ENCODE assay signal across 8 cellular contexts in genomic region chr7:121438017-121438955, GRCh38. TPM values are rescaled to one million over a fixed set of nuclear protein-coding genes. Genes with fewer than 3 reads are reported as not detected.
DNase-seq lines count a peak whose midpoint lies in the region; ATAC-seq and TF ChIP-seq lines count a peak whose summit lies in the region.
"Not testable (repeated sequence)": the region's sequence is repeated elsewhere in the genome, so short reads cannot be mapped to it uniquely, and the experiment has no call there.

No MANE protein-coding gene starts in this region.

- H3K36me3 Mint-ChIP-seq in brain, result peaks cover 11% of the 10 kb centered on the region
- H3K36me3 Mint-ChIP-seq in progenitor cell of endocrine pancreas (ENCODE audit: insufficient read depth), result not testable (repeated sequence)

- H3K27ac Mint-ChIP-seq in brain, result peak overlapping the region in 4 of 5 experiments; percentile 71 to 91 (median 89)
- peak overlapping the region; percentile 95 for H3K27ac Mint-ChIP-seq in progenitor cell of endocrine pancreas
- H3K27ac Mint-ChIP-seq in stimulated activated naive CD8-positive, alpha-beta T cell treated with anti-CD3 and anti-CD28 coated beads, Interleukin-15, amount 100 ng/mL, for 72 hours, result peak overlapping the region; percentile 5 to 17

- H3K4me1 Mint-ChIP-seq in brain, result peaks cover 13% of the 10 kb centered on the region
- H3K4me1 Mint-ChIP-seq in progenitor cell of endocrine pancreas (ENCODE audit: low read depth), result not testable (repeated sequence)
- H3K4me1 Mint-ChIP-seq in stimulated activated naive CD8-positive, alpha-beta T cell treated with anti-CD3 and anti-CD28 coated beads, Interleukin-15, amount 100 ng/mL, for 72 hours, result peaks cover 22% of the 10 kb centered on the region

- peaks cover 9 to 15% (median 13%) of the 10 kb centered on the region in 5 experiments for H3K9me3 Mint-ChIP-seq in brain
- H3K9me3 Mint-ChIP-seq in progenitor cell of endocrine pancreas (ENCODE audit: low read depth); stimulated activated naive CD8-positive, alpha-beta T cell treated with anti-CD3 and anti-CD28 coated beads, Interleukin-15, amount 100 ng/mL, for 72 hours: not testable (repeated sequence)

- H3K4me3 Mint-ChIP-seq in brain (peak overlapping the region; percentile 56 to 78 (median 77)), progenitor cell of endocrine pancreas (ENCODE audit: low read depth) (peak overlapping the region; percentile 58)
- H3K4me3 Mint-ChIP-seq in stimulated activated naive CD8-positive, alpha-beta T cell treated with anti-CD3 and anti-CD28 coated beads, Interleukin-15, amount 100 ng/mL, for 72 hours, result peak overlapping the region; percentile 57 to 71

- peak overlapping the region; percentile 34; the same call in 1 of the 2 replicates for H3K4me3 ChIP-seq in GM08714 (ENCODE audit: low read length)

- TF ChIP-seq CTCF in brain (conservative IDR thresholded peaks at IDR 0.05) (peak in 1 of 2 experiments; percentile 34), progenitor cell of endocrine pancreas (IDR thresholded peaks at IDR 0.05; ENCODE audit: unreplicated experiment) (peak; percentile 32)

- DNase-seq in NCI-H345 (lab: John Stamatoyannopoulos, UW) (peak; percentile 3), hepatic stellate cell (ENCODE audit: low spot score) (peak; percentile 33), progenitor cell of endocrine pancreas (ENCODE audit: low spot score, unreplicated experiment) (peak; percentile 63)
- peak; percentile 31 to 46 for DNase-seq in activated CD4-positive, alpha-beta T cell treated with anti-CD3 and anti-CD28 coated beads for 24 hours (ENCODE audit: low read depth in 2 of 2)
- peak; percentile 60 to 69 for DNase-seq in stimulated activated naive CD8-positive, alpha-beta T cell treated with anti-CD3 and anti-CD28 coated beads, Interleukin-15, amount 100 ng/mL, for 72 hours

- H3K27me3 Mint-ChIP-seq in brain; progenitor cell of endocrine pancreas; stimulated activated naive CD8-positive, alpha-beta T cell treated with anti-CD3 and anti-CD28 coated beads, Interleukin-15, amount 100 ng/mL, for 72 hours: not testable (repeated sequence)

- peak; percentile 38 for ATAC-seq in HG02870 (IDR thresholded peaks at IDR 0.05; ENCODE audit: unreplicated experiment)
- ATAC-seq in stimulated activated naive CD8-positive, alpha-beta T cell treated with anti-CD3 and anti-CD28 coated beads, Interleukin-15, amount 100 ng/mL, for 72 hours, result peak; percentile 63

RNA-seq across cellular contexts. Expression of gene FAM3C, which starts 42.2 kb away (rescaled TPM):
- polyA plus RNA-seq in brain (ENCODE audit: insufficient read depth, low read depth, low replicate concordance), result 23.7 TPM
- total RNA-seq in progenitor cell of endocrine pancreas, result 39.1 and 48.2 TPM in 2 replicates

Comparison
In these comparisons a context has a peak if more than half of its experiments do, and no peak if none do; other contexts are left out.
1. Peak in every context shown above with its lines: DNase-seq, ATAC-seq and H3K4me3 ChIP-seq.
2. DNase-seq: peak in every context shown above with its lines; median percentile 64 in stimulated activated naive CD8-positive, alpha-beta T cell treated with anti-CD3 and anti-CD28 coated beads, Interleukin-15, amount 100 ng/mL, for 72 hours; 63 in progenitor cell of endocrine pancreas; 38 in activated CD4-positive, alpha-beta T cell treated with anti-CD3 and anti-CD28 coated beads for 24 hours; 33 in hepatic stellate cell; 3 in NCI-H345.
3. H3K27ac Mint-ChIP-seq: peak in every context shown above with its lines; median percentile 95 in progenitor cell of endocrine pancreas; 89 in brain; 11 in stimulated activated naive CD8-positive, alpha-beta T cell treated with anti-CD3 and anti-CD28 coated beads, Interleukin-15, amount 100 ng/mL, for 72 hours.